ENCODE assay signal across 25 cellular contexts in genomic region chr19:1615156-1615765, GRCh38. TPM values are rescaled to one million over a fixed set of nuclear protein-coding genes. Genes with fewer than 3 reads are reported as not detected.
DNase-seq lines count a peak whose midpoint lies in the region; ATAC-seq lines count a peak whose summit lies in the region.
"Had no signal": no experiment of that assay in that cellular context is flagged by ENCODE, and none has a peak within 500 bp of the region (broad histone marks: within the 10 kb centered on the region; RNA-seq: fewer than 3 reads in every experiment).

No MANE protein-coding gene starts in this region.

- no peak overlapping the region for H3K18ac ChIP-seq in neuronal stem cell (ENCODE audit: low read length)

- no peak overlapping the region for H4K8ac ChIP-seq in neuronal stem cell (ENCODE audit: low read depth, low read length)

- H3K4me2 ChIP-seq in BLaER1 (peak overlapping the region; percentile 63), neuronal stem cell (ENCODE audit: insufficient read depth, low read length, poor library complexity, severe bottlenecking) (peak overlapping the region; percentile 11)

- no peak overlapping the region for H2BK120ac ChIP-seq in neuronal stem cell (ENCODE audit: low read depth, low read length)

- H3K23ac ChIP-seq in neuronal stem cell (ENCODE audit: low read depth, low read length, poor library complexity): peak overlapping the region; percentile 55

- H3K27ac Mint-ChIP-seq in activated naive CD8-positive, alpha-beta T cell treated with anti-CD3 and anti-CD28 coated beads, Interleukin-2, amount 50 U/mL, for 24 hours: peak overlapping the region; percentile 39
- H3K27ac Mint-ChIP-seq: CD8-positive, alpha-beta T cell had no signal

- peak overlapping the region; percentile 15; the same call in 1 of the 2 replicates for H3K27ac ChIP-seq in BLaER1
- no peak overlapping the region for H3K27ac ChIP-seq in neuronal stem cell (replicated peaks; ENCODE audit: low read length)
- H3K27ac ChIP-seq: C4-2B, HL-60, RWPE1 had no signal

- H3K9ac ChIP-seq in BLaER1: no peak overlapping the region
- H3K9ac ChIP-seq in neuronal stem cell (ENCODE audit: low read depth, low read length, poor library complexity): peak overlapping the region; percentile 21

- intact Hi-C loops in Right ventricle myocardium inferior (cut with DNase I) (no loop called here), cardiac septum (cut with DNase I) (no loop called here)

- peaks cover 31% of the 10 kb centered on the region for H3K4me1 Mint-ChIP-seq in activated naive CD8-positive, alpha-beta T cell treated with anti-CD3 and anti-CD28 coated beads, Interleukin-2, amount 50 U/mL, for 24 hours

- no peak overlapping the region for H2BK12ac ChIP-seq in neuronal stem cell (ENCODE audit: low read length)

- H4K20me1 ChIP-seq in BLaER1: peaks cover 98% of the 10 kb centered on the region

- H3K4me1 ChIP-seq in BLaER1 (peaks cover 97% of the 10 kb centered on the region), neuronal stem cell (ENCODE audit: control insufficient read depth in 2 of 2, insufficient read depth in 1 of 2, low read depth in 1 of 2, low read length in 2 of 2) (peaks cover 0 to 3% of the 10 kb centered on the region in 2 donors)
- H3K4me1 ChIP-seq: Caco-2 had no signal

- H3K4ac ChIP-seq in neuronal stem cell (ENCODE audit: low read length): no peak overlapping the region

- no peaks in the 10 kb centered on the region for H3K9me3 Mint-ChIP-seq in activated naive CD8-positive, alpha-beta T cell treated with anti-CD3 and anti-CD28 coated beads, Interleukin-2, amount 50 U/mL, for 24 hours
- H3K9me3 Mint-ChIP-seq: CD8-positive, alpha-beta T cell had no signal

- no peak overlapping the region for H3K4me3 ChIP-seq in BLaER1
- no peak overlapping the region for H3K4me3 ChIP-seq in neuronal stem cell (ENCODE audit: low read length in 2 of 2)

- peaks cover 25% of the 10 kb centered on the region for H3K36me3 Mint-ChIP-seq in activated naive CD8-positive, alpha-beta T cell treated with anti-CD3 and anti-CD28 coated beads, Interleukin-2, amount 50 U/mL, for 24 hours (ENCODE audit: low read depth)

- no peak overlapping the region for H3K4me3 Mint-ChIP-seq in activated naive CD8-positive, alpha-beta T cell treated with anti-CD3 and anti-CD28 coated beads, Interleukin-2, amount 50 U/mL, for 24 hours
- H3K4me3 Mint-ChIP-seq: CD8-positive, alpha-beta T cell had no signal

- ATAC-seq in Right ventricle myocardium inferior: no peak
- ATAC-seq in activated naive CD8-positive, alpha-beta T cell treated with anti-CD3 and anti-CD28 coated beads, Interleukin-2, amount 50 U/mL, for 24 hours: no peak
- no peak for ATAC-seq in GM21619 (IDR thresholded peaks at IDR 0.05; ENCODE audit: unreplicated experiment)
- ATAC-seq: CD8-positive, alpha-beta T cell; Panc1 had no signal

- H3K27me3 ChIP-seq in BLaER1 (no peaks in the 10 kb centered on the region), neuronal stem cell (ENCODE audit: control insufficient read depth in 3 of 3, insufficient read depth in 3 of 3, low read depth in 1 of 3, low read length in 3 of 3) (no peaks in the 10 kb centered on the region)

- no peak overlapping the region for H4K91ac ChIP-seq in neuronal stem cell (ENCODE audit: low read depth, low read length, poor library complexity)

- peaks cover 28% of the 10 kb centered on the region for H3K79me1 ChIP-seq in neuronal stem cell (ENCODE audit: low read depth, low read length)

- H3K36me3 ChIP-seq in BLaER1: peaks cover 93% of the 10 kb centered on the region
- H3K36me3 ChIP-seq in neuronal stem cell (replicated peaks in 1 of 2; ENCODE audit: control insufficient read depth in 2 of 2, insufficient read depth in 2 of 2, low read length in 2 of 2): peaks cover 86 to 97% of the 10 kb centered on the region in 2 donors

- no peak overlapping the region for H2BK15ac ChIP-seq in neuronal stem cell (ENCODE audit: low read length)

- peak overlapping the region; percentile 39 for H2BK5ac ChIP-seq in neuronal stem cell (ENCODE audit: low read length)

- no peaks in the 10 kb centered on the region for H3K27me3 Mint-ChIP-seq in activated naive CD8-positive, alpha-beta T cell treated with anti-CD3 and anti-CD28 coated beads, Interleukin-2, amount 50 U/mL, for 24 hours

- no peak overlapping the region for H2AFZ ChIP-seq in neuronal stem cell (ENCODE audit: low read length)

- H3K9me3 ChIP-seq in BLaER1: no peaks in the 10 kb centered on the region
- H3K9me3 ChIP-seq in neuronal stem cell (replicated peaks in 1 of 2; ENCODE audit: control insufficient read depth in 2 of 2, insufficient read depth in 1 of 2, low read depth in 1 of 2, low read length in 2 of 2): peaks cover 0 to 4% of the 10 kb centered on the region in 2 donors
- H3K9me3 ChIP-seq: Caco-2 had no signal

- H3K14ac ChIP-seq in neuronal stem cell (ENCODE audit: low read length): no peak overlapping the region

- H2AK5ac ChIP-seq in neuronal stem cell (ENCODE audit: low read depth, low read length): no peak overlapping the region

- no CpG with 5 or more reads among the region's 41 CpGs for WGBS in neuronal stem cell (ENCODE audit: extremely low coverage in 2 of 2, insufficient read length in 2 of 2, insufficient replicate concordance in 1 of 2), 2 donors

- DNase-seq in Right ventricle myocardium inferior (ENCODE audit: missing footprints) (peak; percentile 32), cardiac septum (ENCODE audit: low spot score) (no peak), neuronal stem cell (ENCODE audit: low spot score) (no peak), midbrain (lab: John Stamatoyannopoulos, UW) (no peak)
- no peak for DNase-seq in activated naive CD8-positive, alpha-beta T cell treated with anti-CD3 and anti-CD28 coated beads, Interleukin-2, amount 50 U/mL, for 24 hours
- DNase-seq: Caco-2; CD8-positive, alpha-beta T cell; EL; GDM1; Karpas-422; NCI-H1092 treated with DMSO at 0.1 percent for 48 hours; NCI-H1436; NCI-H187; NCI-H2081 treated with DMSO at 0.1 percent for 48 hours; NCI-H2171; NCI-H226; NCI-H510A; NCI-H69; SHP77 treated with DMSO at 0.1 percent for 48 hours had no signal

RNA-seq across cellular contexts. Expression of gene UQCR11, which starts 10.0 kb away (rescaled TPM):
- total RNA-seq in Right ventricle myocardium inferior: 1,146 TPM
- total RNA-seq in cardiac septum: 697 TPM
- 160 TPM for polyA plus RNA-seq in neuronal stem cell (2013, experiment 1 of 2)
- 160 TPM for polyA plus RNA-seq in neuronal stem cell (2013, experiment 2 of 2)

RNA-seq across cellular contexts. Expression of gene MBD3, which starts 22.6 kb away (rescaled TPM):
- total RNA-seq in Right ventricle myocardium inferior (64.2 TPM), cardiac septum (61.8 TPM)
- polyA plus RNA-seq in neuronal stem cell (2013, experiment 1 of 2): 68.0 TPM
- polyA plus RNA-seq in neuronal stem cell (2013, experiment 2 of 2): 64.2 TPM

RNA-seq across cellular contexts. Expression of gene TCF3, which starts 37.2 kb away (rescaled TPM):
- 25.3 TPM for total RNA-seq in Right ventricle myocardium inferior
- total RNA-seq in cardiac septum: 27.7 TPM
- 333 TPM for polyA plus RNA-seq in neuronal stem cell (2013, experiment 1 of 2)
- polyA plus RNA-seq in neuronal stem cell (2013, experiment 2 of 2): 334 TPM

RNA-seq across cellular contexts. Expression of gene MEX3D, which starts 47.1 kb away (rescaled TPM):
- total RNA-seq in Right ventricle myocardium inferior: 9.6 TPM
- 8.3 TPM for total RNA-seq in cardiac septum
- 59.8 TPM for polyA plus RNA-seq in neuronal stem cell (2013, experiment 1 of 2)
- 59.0 TPM for polyA plus RNA-seq in neuronal stem cell (2013, experiment 2 of 2)
